In genomic region chr9:137459147-137459600, GRCh38 we compare ENCODE assay signal across 8 cellular contexts. TPM values are rescaled to one million over a fixed set of nuclear protein-coding genes. Genes with fewer than 3 reads are reported as not detected.
DNase-seq lines count a peak whose midpoint lies in the region; ATAC-seq, FAIRE-seq and TF ChIP-seq lines count a peak whose summit lies in the region.

Gene NSMF, minus strand, starts transcription at chr9:137459334. Its CDS starts 232 bp downstream, at chr9:137459102.

- no CpG with 5 or more reads among the region's 64 CpGs for WGBS in SK-N-SH (ENCODE audit: low lambda C conversion rate)
- WGBS in gastroesophageal sphincter (ENCODE audit: low coverage in 1 of 2), 2 donors, result no CpG with 5 or more reads among the region's 64 CpGs

- H3K36me3 ChIP-seq in MM.1S (replicated peaks; ENCODE audit: insufficient read depth, low read length) (no peaks in the 10 kb centered on the region; the same call in 1 of the 2 replicates), SK-N-SH (replicated peaks in 1 of 2; ENCODE audit: control insufficient read depth in 1 of 2, insufficient read depth in 2 of 2, low read length in 1 of 2) (peaks cover 0 to 20% of the 10 kb centered on the region in 2 experiments), gastroesophageal sphincter (peaks cover 0 to 44% of the 10 kb centered on the region in 2 donors), neutrophil (no peaks in the 10 kb centered on the region), subcutaneous abdominal adipose tissue (ENCODE audit: control insufficient read depth in 5 of 5, insufficient read depth in 5 of 5, low read length in 5 of 5) (peaks cover 0 to 45% (median 18%) of the 10 kb centered on the region in 5 donors)

- CTCF ChIA-PET in SK-N-SH (lab: Yijun Ruan, JAX), result interaction anchor here (1.2 kb wide), 1 partner anchor 36 kb away, joined by 3 read pairs; the partner anchor contains the start of genes EXD3 and NOXA1
- CTCF ChIA-PET in activated naive CD4-positive, alpha-beta T cell treated with anti-CD3 and anti-CD28 coated beads for 36 hours (lab: Charles Lee), result interaction anchor here (0.7 kb wide), 1 partner anchor 36 kb away, joined by 3 read pairs; the partner anchor contains the start of genes EXD3 and NOXA1

- H3K9ac ChIP-seq in MM.1S (ENCODE audit: low read length) (peak within 1 kb of the TSS; percentile 68), SK-N-SH (peak within 1 kb of the TSS; percentile 81), subcutaneous abdominal adipose tissue (ENCODE audit: low read length in 5 of 5) (peak within 1 kb of the TSS in 4 of 5 donors; percentile 44 to 77 (median 73))

- peak; percentile 50 for FAIRE-seq in H54 (lab: Jason Lieb, UNC)

- H3K9me3 ChIP-seq in MM.1S (replicated peaks; ENCODE audit: insufficient read depth, low read length) (no peaks in the 10 kb centered on the region), SK-N-SH (no peaks in the 10 kb centered on the region), gastroesophageal sphincter (no peaks in the 10 kb centered on the region), neutrophil (no peaks in the 10 kb centered on the region), subcutaneous abdominal adipose tissue (ENCODE audit: control insufficient read depth in 5 of 5, low read length in 5 of 5) (no peaks in the 10 kb centered on the region)

- TF ChIP-seq POLR2A in H54 (IDR thresholded peaks at IDR 0.05; ENCODE audit: low read depth, low read length) (peak; percentile 85), gastroesophageal sphincter (IDR thresholded peaks at IDR 0.05) (peak; percentile 75 to 92)

- peak within 1 kb of the TSS; percentile 83 for H2AFZ ChIP-seq in MM.1S (ENCODE audit: low read length)
- H2AFZ ChIP-seq in SK-N-SH (ENCODE audit: low read depth), result peak within 1 kb of the TSS; percentile 99

- H3K9me3 Mint-ChIP-seq in activated naive CD4-positive, alpha-beta T cell treated with anti-CD3 and anti-CD28 coated beads for 36 hours, result no peaks in the 10 kb centered on the region

- H3K27me3 ChIP-seq in MM.1S (replicated peaks; ENCODE audit: insufficient read depth, low read length) (peaks cover 3% of the 10 kb centered on the region; the same call in 1 of the 2 replicates), SK-N-SH (ENCODE audit: insufficient read depth) (no peaks in the 10 kb centered on the region), gastroesophageal sphincter (no peaks in the 10 kb centered on the region), neutrophil (peaks cover 81% of the 10 kb centered on the region), subcutaneous abdominal adipose tissue (ENCODE audit: control insufficient read depth in 5 of 5, insufficient read depth in 4 of 5, low read length in 5 of 5) (no peaks in the 10 kb centered on the region)

- peak within 1 kb of the TSS; percentile 45 for H3K4me3 Mint-ChIP-seq in activated naive CD4-positive, alpha-beta T cell treated with anti-CD3 and anti-CD28 coated beads for 36 hours

- peak within 1 kb of the TSS; percentile 65 for H3K27ac Mint-ChIP-seq in activated naive CD4-positive, alpha-beta T cell treated with anti-CD3 and anti-CD28 coated beads for 36 hours

- DNase-seq in ELF-1 (ENCODE audit: low read depth, low spot score) (peak; percentile 93), H54 (ENCODE audit: insufficient read length, low spot score) (peak; percentile 100), MM.1S (peak; percentile 94), SK-N-SH (peak; percentile 100)
- peak; percentile 94 for DNase-seq in activated naive CD4-positive, alpha-beta T cell treated with anti-CD3 and anti-CD28 coated beads for 36 hours

- H3K36me3 Mint-ChIP-seq in activated naive CD4-positive, alpha-beta T cell treated with anti-CD3 and anti-CD28 coated beads for 36 hours (ENCODE audit: low read depth), result peaks cover 7% of the 10 kb centered on the region

- peaks cover 41% of the 10 kb centered on the region for H3K4me1 Mint-ChIP-seq in activated naive CD4-positive, alpha-beta T cell treated with anti-CD3 and anti-CD28 coated beads for 36 hours (ENCODE audit: low read depth)

- no peak for TF ChIP-seq RAD21 in SK-N-SH (IDR thresholded peaks at IDR 0.05; ENCODE audit: low read length)

- H3K4me2 ChIP-seq in MM.1S (ENCODE audit: low read depth, low read length) (peak within 1 kb of the TSS; percentile 95), SK-N-SH (peak within 1 kb of the TSS; percentile 98)

- intact Hi-C loops in activated naive CD4-positive, alpha-beta T cell treated with anti-CD3 and anti-CD28 coated beads for 36 hours (cut with micrococcal nuclease), result no loop called here

- peak within 1 kb of the TSS; percentile 83 for H3K4me3 ChIP-seq in MM.1S (ENCODE audit: low read length)
- H3K4me3 ChIP-seq in SK-N-SH (ENCODE audit: low read depth in 2 of 2, low read length in 1 of 2), result peak within 1 kb of the TSS; percentile 74 to 82
- H3K4me3 ChIP-seq in gastroesophageal sphincter, result peak within 1 kb of the TSS; percentile 67 to 74
- H3K4me3 ChIP-seq in neutrophil (ENCODE audit: low read depth in 1 of 2, low read length in 1 of 2), result peak within 1 kb of the TSS; percentile 49 to 67
- peak within 1 kb of the TSS in 4 of 5 donors; percentile 55 to 71 (median 65) for H3K4me3 ChIP-seq in subcutaneous abdominal adipose tissue (ENCODE audit: low read depth in 1 of 5, low read length in 5 of 5)

- H3K27ac ChIP-seq in MM.1S (ENCODE audit: low read length) (no peak within 1 kb of the TSS), SK-N-SH (ENCODE audit: low read depth in 2 of 2, low read length in 1 of 2) (peak within 1 kb of the TSS in 1 of 2 experiments; percentile 79; a peak in 1 of 4 replicates), gastroesophageal sphincter (peak within 1 kb of the TSS; percentile 7 to 80 (median 70)), neutrophil (no peak within 1 kb of the TSS), subcutaneous abdominal adipose tissue (ENCODE audit: low read depth, low read length) (peak within 1 kb of the TSS; percentile 41)

- H4K20me1 ChIP-seq in MM.1S (ENCODE audit: insufficient read depth, low read length) (no peaks in the 10 kb centered on the region), SK-N-SH (ENCODE audit: insufficient read depth) (peaks cover 16% of the 10 kb centered on the region)

- no peak for TF ChIP-seq CTCF in MM.1S (IDR thresholded peaks at IDR 0.05; ENCODE audit: low read length)
- no peak for TF ChIP-seq CTCF in SK-N-SH (IDR thresholded peaks at IDR 0.05)
- peak in 1 of 4 experiments; percentile 14 for TF ChIP-seq CTCF in gastroesophageal sphincter (IDR thresholded peaks at IDR 0.05)
- TF ChIP-seq CTCF in neutrophil (IDR thresholded peaks at IDR 0.05), result no peak

- H3K4me1 ChIP-seq in MM.1S (ENCODE audit: low read length) (peaks cover 12% of the 10 kb centered on the region; the same call in 1 of the 2 replicates), SK-N-SH (ENCODE audit: control insufficient read depth in 1 of 2, insufficient read depth in 2 of 2, low read depth in 1 of 2, low read length in 1 of 2) (peaks cover 18 to 48% of the 10 kb centered on the region in 2 experiments), gastroesophageal sphincter (peaks cover 0 to 73% (median 26%) of the 10 kb centered on the region in 3 donors), neutrophil (ENCODE audit: control insufficient read depth in 1 of 2, insufficient read depth in 1 of 2, low read depth in 1 of 2, low read length in 1 of 2) (peaks cover 10 to 23% of the 10 kb centered on the region in 2 experiments), subcutaneous abdominal adipose tissue (ENCODE audit: control insufficient read depth in 5 of 5, insufficient read depth in 5 of 5, low read length in 5 of 5) (peaks cover 0 to 55% (median 35%) of the 10 kb centered on the region in 5 donors)

- H3K9me2 ChIP-seq in MM.1S (replicated peaks; ENCODE audit: insufficient read depth, low read length) (no peaks in the 10 kb centered on the region), SK-N-SH (no peaks in the 10 kb centered on the region)

- TF ChIP-seq EP300 in SK-N-SH (IDR thresholded peaks at IDR 0.05; ENCODE audit: borderline replicate concordance in 1 of 2, low read depth in 1 of 2, low read length in 1 of 2) (no peak), gastroesophageal sphincter (IDR thresholded peaks at IDR 0.05) (no peak)

- POLR2A ChIA-PET in SK-N-SH (lab: Yijun Ruan, JAX), result interaction anchor here (0.6 to 1.3 kb wide), 4 partner anchors 9 to 29 kb away, joined by 3 to 4 read pairs (median 4); no protein-coding TSS in a partner anchor

- H3K79me2 ChIP-seq in MM.1S (ENCODE audit: low read length) (peaks cover 5% of the 10 kb centered on the region; the same call in 1 of the 2 replicates), SK-N-SH (ENCODE audit: insufficient read depth) (peaks cover 10% of the 10 kb centered on the region; the same call in 1 of the 2 replicates)

- H3F3A ChIP-seq in MM.1S (ENCODE audit: insufficient read depth, low read length), result no peaks in the 10 kb centered on the region
- H3F3A ChIP-seq in SK-N-SH (replicated peaks; ENCODE audit: insufficient read depth), result no peaks in the 10 kb centered on the region

- no peaks in the 10 kb centered on the region for H3K27me3 Mint-ChIP-seq in activated naive CD4-positive, alpha-beta T cell treated with anti-CD3 and anti-CD28 coated beads for 36 hours (ENCODE audit: low read depth)

- ATAC-seq in gastroesophageal sphincter, result peak; percentile 88

TF ChIP-seq in SK-N-SH, 30 proteins besides CTCF, POLR2A, EP300 and RAD21 (continues in another document):
- TF ChIP-seq RCOR1 (IDR thresholded peaks at IDR 0.05; ENCODE audit: low read length), result no peak
- 0 out of 2 replicates have a peak, but pooled peaks have one; percentile 24 for TF ChIP-seq POLR2AphosphoS5 (IDR thresholded peaks at IDR 0.05; ENCODE audit: low read depth, low read length)
- TF ChIP-seq TEAD4 (IDR thresholded peaks at IDR 0.05; ENCODE audit: borderline replicate concordance, insufficient read depth), result no peak
- no peak for TF ChIP-seq TAF1 (IDR thresholded peaks at IDR 0.05; ENCODE audit: borderline replicate concordance, low read depth, low read length)
- 0 out of 2 replicates have a peak, but pooled peaks have one; percentile 50 for TF ChIP-seq RFX5 (IDR thresholded peaks at IDR 0.05; ENCODE audit: low read length)
- no peak for TF ChIP-seq NFIC (IDR thresholded peaks at IDR 0.05; ENCODE audit: borderline replicate concordance)
- TF ChIP-seq, protein P1, sequence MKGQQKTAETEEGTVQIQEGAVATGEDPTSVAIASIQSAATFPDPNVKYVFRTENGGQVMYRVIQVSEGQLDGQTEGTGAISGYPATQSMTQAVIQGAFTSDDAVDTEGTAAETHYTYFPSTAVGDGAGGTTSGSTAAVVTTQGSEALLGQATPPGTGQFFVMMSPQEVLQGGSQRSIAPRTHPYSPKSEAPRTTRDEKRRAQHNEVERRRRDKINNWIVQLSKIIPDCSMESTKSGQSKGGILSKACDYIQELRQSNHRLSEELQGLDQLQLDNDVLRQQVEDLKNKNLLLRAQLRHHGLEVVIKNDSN (IDR thresholded peaks at IDR 0.05; ENCODE audit: borderline replicate concordance, low read depth), result no peak
- no peak for TF ChIP-seq SMC3 (IDR thresholded peaks at IDR 0.05; ENCODE audit: low read depth, low read length)
- no peak for TF ChIP-seq RXRA (IDR thresholded peaks at IDR 0.05; ENCODE audit: borderline replicate concordance, low read depth)
- no peak for TF ChIP-seq JUND (IDR thresholded peaks at IDR 0.05)

RNA-seq across cellular contexts. Expression of gene NSMF, which starts in this region (rescaled TPM):
- polyA plus RNA-seq in SK-N-SH (2012; rRNA removed), result 58.6 and 58.8 TPM in 2 replicates
- 23.7 and 36.2 TPM in 2 replicates for polyA plus RNA-seq in SK-N-SH (2012; cell fraction: cytosol; rRNA removed)
- polyA plus RNA-seq in SK-N-SH (2012; cell fraction: nucleus; rRNA removed), result 185 and 220 TPM in 2 replicates
- total RNA-seq in activated naive CD4-positive, alpha-beta T cell treated with anti-CD3 and anti-CD28 coated beads for 36 hours, result 10 to 100 TPM; 33.2 to 35.7 TPM
- 10 to 100 TPM; 38.1 to 63.5 (median 49.1) TPM for total RNA-seq in gastroesophageal sphincter

Comparison
In these comparisons a context has a peak if more than half of its experiments do, and no peak if none do; other contexts are left out.
1. H3K27ac ChIP-seq: peak in gastroesophageal sphincter (4 of 4) and subcutaneous abdominal adipose tissue (single experiment); none in MM.1S (single experiment) and neutrophil (single experiment).
2. Peak in every context shown above with its lines, with median percentiles within 50 percentile points of each other: DNase-seq, H3K4me3 ChIP-seq and H3K9ac ChIP-seq.